Comparison of ENCODE assay signal across 8 cellular contexts in genomic region chr20:50541606-50542041, GRCh38. TPM values are rescaled to one million over a fixed set of nuclear protein-coding genes. Genes with fewer than 3 reads are reported as not detected.
DNase-seq lines count a peak whose midpoint lies in the region; ATAC-seq and TF ChIP-seq lines count a peak whose summit lies in the region.

No MANE protein-coding gene starts in this region.

- H2AFZ ChIP-seq in ACC112 (ENCODE audit: low read length, unreplicated experiment) (no peak overlapping the region), PC-9 (no peak overlapping the region), hepatocyte (no peak overlapping the region)

- DNase-seq in PC-9 (no peak), hepatocyte (ENCODE audit: low spot score) (no peak), NCI-H526 (lab: John Stamatoyannopoulos, UW) (no peak), NCI-H2029 (lab: John Stamatoyannopoulos, UW) (no peak)
- DNase-seq in activated effector memory CD4-positive, alpha-beta T cell treated with anti-CD3 and anti-CD28 coated beads, Interleukin-2, amount 50 U/mL, for 16 hours, result no peak
- DNase-seq in activated CD4-positive, alpha-beta T cell treated with anti-CD3 and anti-CD28 coated beads, Interleukin-2, amount 50 U/mL, for 1 hour, result no peak

- POLR2A ChIA-PET in PC-9 (lab: Charles Lee; ENCODE audit: unreplicated experiment), result interaction anchor here (0.6 to 0.8 kb wide), 2 partner anchors 35 to 436 kb away, joined by 5 to 8 read pairs; no protein-coding TSS in a partner anchor

- H3K79me2 ChIP-seq in ACC112 (ENCODE audit: control insufficient read depth, insufficient read depth, low read length, unreplicated experiment), result peaks cover 78% of the 10 kb centered on the region
- peaks cover 78% of the 10 kb centered on the region for H3K79me2 ChIP-seq in PC-9 (ENCODE audit: low read depth)
- H3K79me2 ChIP-seq in hepatocyte, result peaks cover 93% of the 10 kb centered on the region

- ATAC-seq in GM21390 (IDR thresholded peaks at IDR 0.05; ENCODE audit: unreplicated experiment), result peak; percentile 42

- H3K9me2 ChIP-seq in PC-9 (ENCODE audit: insufficient read depth) (no peaks in the 10 kb centered on the region), hepatocyte (replicated peaks; ENCODE audit: insufficient read depth) (no peaks in the 10 kb centered on the region)

- intact Hi-C loops in PC-9 (cut with micrococcal nuclease; ENCODE audit: unreplicated experiment), result loop anchor here (1.0 to 5.0 kb wide), 3 partner anchors 17 to 49 kb away; partner anchors contain the start of gene PTPN1

- H3K36me3 ChIP-seq in ACC112 (ENCODE audit: insufficient read depth, low read length) (peaks cover 6% of the 10 kb centered on the region; the same call in 1 of the 2 replicates), PC-9 (ENCODE audit: low read depth) (peaks cover 9% of the 10 kb centered on the region), hepatocyte (replicated peaks; ENCODE audit: insufficient read depth, low read depth) (no peaks in the 10 kb centered on the region)

- H3K4me1 ChIP-seq in ACC112 (ENCODE audit: control insufficient read depth, insufficient read depth, low read length, unreplicated experiment), result peaks cover 56% of the 10 kb centered on the region
- peaks cover 54% of the 10 kb centered on the region for H3K4me1 ChIP-seq in PC-9 (replicated peaks; ENCODE audit: insufficient read depth)
- peaks cover 13% of the 10 kb centered on the region for H3K4me1 ChIP-seq in hepatocyte (ENCODE audit: insufficient read depth)

- peak overlapping the region; percentile 72 for H3K4me2 ChIP-seq in PC-9
- H3K4me2 ChIP-seq in hepatocyte, result no peak overlapping the region

- peak overlapping the region; percentile 53 for H3K4me3 ChIP-seq in ACC112 (ENCODE audit: low read depth, low read length)
- H3K4me3 ChIP-seq in PC-9, result peak overlapping the region; percentile 12; the same call in 1 of the 2 replicates
- no peak overlapping the region for H3K4me3 ChIP-seq in hepatocyte

- CTCF ChIA-PET in PC-9 (lab: Charles Lee), result interaction anchor here (0.6 to 1.4 kb wide), 4 partner anchors 20 to 498 kb away, joined by 3 to 4 read pairs (median 3); no protein-coding TSS in a partner anchor

- H3F3A ChIP-seq in PC-9 (ENCODE audit: insufficient read depth, low read depth), result peaks cover 43% of the 10 kb centered on the region

- 81% methylated on average over 5 of the region's 5 CpGs for WGBS in hepatocyte (ENCODE audit: low lambda C conversion rate, missing lambda C conversion rate)

- TSS peak; percentile 93 for BruUV-seq in PC-9 (replicated peaks; lab: Mats Ljungman, UMichigan)

- H3K27me3 ChIP-seq in ACC112 (ENCODE audit: insufficient read depth, low read length), result no peaks in the 10 kb centered on the region
- H3K27me3 ChIP-seq in PC-9 (ENCODE audit: insufficient read depth, low read depth), result no peaks in the 10 kb centered on the region
- no peaks in the 10 kb centered on the region for H3K27me3 ChIP-seq in hepatocyte

- H4K20me1 ChIP-seq in PC-9 (ENCODE audit: insufficient read depth), result no peaks in the 10 kb centered on the region
- peaks cover 3% of the 10 kb centered on the region for H4K20me1 ChIP-seq in hepatocyte (ENCODE audit: insufficient read depth, poor library complexity, severe bottlenecking)

- H3K9me3 ChIP-seq in PC-9 (ENCODE audit: insufficient read depth, low read depth) (no peaks in the 10 kb centered on the region; the same call in 1 of the 2 replicates), hepatocyte (ENCODE audit: low read depth) (no peaks in the 10 kb centered on the region)

- H3K27ac ChIP-seq in ACC112 (ENCODE audit: low read depth, low read length) (peak overlapping the region; percentile 98), PC-9 (peak overlapping the region; percentile 94), hepatocyte (peak overlapping the region; percentile 69)

- TF ChIP-seq CTCF in PC-9 (conservative IDR thresholded peaks at IDR 0.05) (no peak), hepatocyte (IDR thresholded peaks at IDR 0.05; ENCODE audit: poor library complexity) (no peak)

RNA-seq across cellular contexts. Expression of gene PTPN1, which starts 31.4 kb away (rescaled TPM):
- total RNA-seq in PC-9 (2021) (46.3 and 59.8 TPM in 2 replicates), hepatocyte (28.3 and 32.1 TPM in 2 replicates)
- 22.0 and 30.8 TPM in 2 replicates for polyA plus RNA-seq in hepatocyte
